In the genomic region with DNA sequence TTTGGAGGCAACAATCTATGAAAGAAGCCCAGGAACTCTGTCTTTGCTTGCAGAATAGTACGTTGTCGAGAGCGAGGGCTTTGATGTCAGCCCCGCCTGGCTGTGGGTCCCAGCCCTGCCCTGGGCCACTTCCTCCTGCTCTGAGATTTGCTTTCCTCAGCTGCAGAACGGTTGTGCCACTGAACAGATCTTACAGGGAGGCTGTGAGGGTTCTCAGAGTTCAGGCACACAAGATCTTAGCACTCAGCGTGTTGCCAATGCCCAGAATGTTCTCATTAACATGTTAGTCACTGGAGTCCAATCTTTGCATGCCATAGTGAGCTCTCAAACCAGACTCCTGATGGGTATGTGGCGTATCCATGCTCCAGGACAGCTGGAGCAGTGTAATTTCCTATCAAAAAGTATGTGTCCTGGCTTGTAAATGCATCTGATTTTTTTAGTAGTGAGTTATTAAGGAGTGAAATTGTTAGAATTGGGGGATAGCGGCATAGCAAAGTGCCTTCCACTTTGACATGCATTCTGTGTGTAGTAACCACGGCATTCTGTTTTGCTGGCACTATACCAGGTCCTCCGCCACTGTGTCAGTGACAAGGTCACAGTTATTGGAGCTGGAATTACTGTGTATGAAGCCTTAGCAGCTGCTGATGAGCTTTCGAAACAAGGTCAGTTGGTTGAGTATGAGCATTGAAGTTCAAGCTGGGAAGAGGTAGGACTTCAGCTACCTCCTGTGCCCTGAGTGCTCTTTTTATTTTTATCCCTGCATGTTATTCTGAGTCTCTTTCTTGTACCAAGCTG, we compare ENCODE assay signal across 1 cellular context.
TF ChIP-seq lines count a peak whose summit lies in the region.

No MANE protein-coding gene starts in this region.

TF ChIP-seq in GM12878, 131 proteins besides CTCF, POLR2A, EP300 and RAD21:
- no peak for TF ChIP-seq BCL11A (IDR thresholded peaks at IDR 0.05; ENCODE audit: low read depth, low read length)
